In genomic region chr17:43442711-43443110, GRCh38 we compare ENCODE assay signal across 15 cellular contexts. TPM values are rescaled to one million over a fixed set of nuclear protein-coding genes. Genes with fewer than 3 reads are reported as not detected.
DNase-seq lines count a peak whose midpoint lies in the region; ATAC-seq, FAIRE-seq and TF ChIP-seq lines count a peak whose summit lies in the region.
"Had no signal": no experiment of that assay in that cellular context is flagged by ENCODE, and none has a peak within 500 bp of the region (broad histone marks: within the 10 kb centered on the region; RNA-seq: fewer than 3 reads in every experiment).

No MANE protein-coding gene starts in this region.

- peaks cover 7% of the 10 kb centered on the region for H3F3A ChIP-seq in smooth muscle cell (ENCODE audit: low read depth)

- peaks cover 14% of the 10 kb centered on the region for H3K4me1 ChIP-seq in astrocyte (ENCODE audit: insufficient read depth, low read length)
- H3K4me1 ChIP-seq in smooth muscle cell (ENCODE audit: low read depth), result peaks cover 11% of the 10 kb centered on the region

- H3K79me2 ChIP-seq in astrocyte (ENCODE audit: insufficient read depth, low read length) (no peaks in the 10 kb centered on the region), smooth muscle cell (ENCODE audit: low read depth) (no peaks in the 10 kb centered on the region)

- CTCF ChIA-PET in WTC11 (lab: Charles Lee), result no interaction called here

- H4K20me1 ChIP-seq in astrocyte (ENCODE audit: insufficient read depth, low read length) (no peaks in the 10 kb centered on the region), smooth muscle cell (ENCODE audit: low read depth) (no peaks in the 10 kb centered on the region)

- peak; percentile 75 for FAIRE-seq in astrocyte (lab: Jason Lieb, UNC)

- H3K27me3 ChIP-seq in astrocyte (ENCODE audit: insufficient read depth, low read length) (no peaks in the 10 kb centered on the region), smooth muscle cell (ENCODE audit: low read depth) (no peaks in the 10 kb centered on the region)

- WGBS in smooth muscle cell (ENCODE audit: low lambda C conversion rate), result 25% methylated on average over 2 of the region's 2 CpGs

- POLR2A ChIA-PET in WTC11 (lab: Charles Lee), result no interaction called here

- H3K9ac ChIP-seq in astrocyte (ENCODE audit: low read length) (no peak overlapping the region), smooth muscle cell (ENCODE audit: low read depth) (no peak overlapping the region)
- H3K9ac ChIP-seq: KMS-11 had no signal

- TF ChIP-seq CTCF in HFFc6 (IDR thresholded peaks at IDR 0.05), result no peak
- TF ChIP-seq CTCF in astrocyte (IDR thresholded peaks at IDR 0.05; ENCODE audit: insufficient read depth, low read depth, low read length), result no peak
- no peak for TF ChIP-seq CTCF in smooth muscle cell (IDR thresholded peaks at IDR 0.05; ENCODE audit: borderline replicate concordance, insufficient read depth, poor library complexity, severe bottlenecking)
- no peak for TF ChIP-seq CTCF in WTC11 (IDR thresholded peaks at IDR 0.05)

- no peak overlapping the region for H3K27ac ChIP-seq in astrocyte (ENCODE audit: low read depth, low read length)
- H3K27ac ChIP-seq in smooth muscle cell (ENCODE audit: low read depth), result peak overlapping the region; percentile 88
- H3K27ac ChIP-seq: KMS-11 had no signal

- H3K36me3 Mint-ChIP-seq in HFFc6 (ENCODE audit: low read depth) (no peaks in the 10 kb centered on the region), astrocyte (ENCODE audit: low read depth, unreplicated experiment) (no peaks in the 10 kb centered on the region), WTC11 (no peaks in the 10 kb centered on the region)
- H3K36me3 Mint-ChIP-seq: activated CD8-positive, alpha-beta memory T cell treated with anti-CD3 and anti-CD28 coated beads, Interleukin-2, amount 10 ng/mL, durations not matched to agents 7 days and 5 days had no signal

- H3K4me3 Mint-ChIP-seq in HFFc6 (no peak overlapping the region), astrocyte (ENCODE audit: unreplicated experiment) (no peak overlapping the region), WTC11 (no peak overlapping the region)
- H3K4me3 Mint-ChIP-seq: activated CD8-positive, alpha-beta memory T cell treated with anti-CD3 and anti-CD28 coated beads, Interleukin-2, amount 10 ng/mL, durations not matched to agents 7 days and 5 days; activated naive CD4-positive, alpha-beta T cell treated with anti-CD3 and anti-CD28 coated beads for 36 hours; CD4-positive, alpha-beta T cell had no signal

- no peaks in the 10 kb centered on the region for H3K9me3 Mint-ChIP-seq in HFFc6
- H3K9me3 Mint-ChIP-seq in astrocyte (ENCODE audit: unreplicated experiment), result no peaks in the 10 kb centered on the region
- H3K9me3 Mint-ChIP-seq in WTC11, result peaks cover 4% of the 10 kb centered on the region; the same call in 1 of the 2 replicates
- H3K9me3 Mint-ChIP-seq: activated naive CD4-positive, alpha-beta T cell treated with anti-CD3 and anti-CD28 coated beads for 36 hours; CD4-positive, alpha-beta T cell had no signal

- H3K4me3 ChIP-seq in astrocyte (ENCODE audit: insufficient read depth, low read depth, low read length), result no peak overlapping the region
- no peak overlapping the region for H3K4me3 ChIP-seq in smooth muscle cell

- no peaks in the 10 kb centered on the region for H3K9me3 ChIP-seq in astrocyte (ENCODE audit: insufficient read depth, low read depth, low read length)
- no peaks in the 10 kb centered on the region for H3K9me3 ChIP-seq in smooth muscle cell (replicated peaks; ENCODE audit: low read depth)

- peak overlapping the region; percentile 3 for H3K27ac Mint-ChIP-seq in HFFc6
- H3K27ac Mint-ChIP-seq in astrocyte (ENCODE audit: unreplicated experiment), result peak overlapping the region; percentile 66
- no peak overlapping the region for H3K27ac Mint-ChIP-seq in WTC11
- H3K27ac Mint-ChIP-seq: activated CD8-positive, alpha-beta memory T cell treated with anti-CD3 and anti-CD28 coated beads, Interleukin-2, amount 10 ng/mL, durations not matched to agents 7 days and 5 days; activated naive CD4-positive, alpha-beta T cell treated with anti-CD3 and anti-CD28 coated beads for 36 hours; CD4-positive, alpha-beta T cell; progenitor cell of endocrine pancreas had no signal

- H3K36me3 ChIP-seq in astrocyte (ENCODE audit: insufficient read depth, low read length), result no peaks in the 10 kb centered on the region
- no peaks in the 10 kb centered on the region for H3K36me3 ChIP-seq in smooth muscle cell (ENCODE audit: low read depth)

- peak; percentile 46 for DNase-seq in HFFc6
- peak; percentile 76 for DNase-seq in astrocyte (ENCODE audit: low read depth)
- peak; percentile 56 for DNase-seq in glomerular visceral epithelial cell (ENCODE audit: extremely low spot score)
- DNase-seq in smooth muscle cell (lab: John Stamatoyannopoulos, UW; ENCODE audit: unreplicated experiment), result no peak
- no peak for DNase-seq in WTC11 (ENCODE audit: low spot score)
- DNase-seq in GM19238 (ENCODE audit: insufficient read length, low spot score), result no peak
- DNase-seq: activated CD8-positive, alpha-beta memory T cell treated with anti-CD3 and anti-CD28 coated beads, Interleukin-2, amount 10 ng/mL, durations not matched to agents 7 days and 5 days; activated naive CD4-positive, alpha-beta T cell treated with anti-CD3 and anti-CD28 coated beads for 36 hours; caudate nucleus; CD4-positive, alpha-beta T cell; head of caudate nucleus; NCI-H1436 had no signal

- H3K4me2 ChIP-seq in astrocyte (ENCODE audit: low read length) (no peak overlapping the region), smooth muscle cell (no peak overlapping the region)
- H3K4me2 ChIP-seq: KMS-11 had no signal

- H3K27me3 Mint-ChIP-seq in HFFc6 (ENCODE audit: insufficient read depth) (no peaks in the 10 kb centered on the region; the same call in 1 of the 2 replicates), astrocyte (ENCODE audit: low read depth, unreplicated experiment) (no peaks in the 10 kb centered on the region), WTC11 (ENCODE audit: low read depth) (no peaks in the 10 kb centered on the region; the same call in 1 of the 2 replicates)
- H3K27me3 Mint-ChIP-seq: progenitor cell of endocrine pancreas had no signal

- H3K4me1 Mint-ChIP-seq in HFFc6 (ENCODE audit: low read depth) (peaks cover 23% of the 10 kb centered on the region), astrocyte (ENCODE audit: low read depth, unreplicated experiment) (peaks cover 27% of the 10 kb centered on the region), WTC11 (peaks cover 12% of the 10 kb centered on the region)
- H3K4me1 Mint-ChIP-seq: activated CD8-positive, alpha-beta memory T cell treated with anti-CD3 and anti-CD28 coated beads, Interleukin-2, amount 10 ng/mL, durations not matched to agents 7 days and 5 days had no signal

- no peak overlapping the region for H2AFZ ChIP-seq in astrocyte (ENCODE audit: low read depth, low read length)
- H2AFZ ChIP-seq in smooth muscle cell (ENCODE audit: low read depth), result no peak overlapping the region

- ATAC-seq in WTC11 (no peak), GM18909 (IDR thresholded peaks at IDR 0.05; ENCODE audit: poor library complexity, unreplicated experiment) (no peak)
- ATAC-seq: activated CD8-positive, alpha-beta memory T cell treated with anti-CD3 and anti-CD28 coated beads, Interleukin-2, amount 10 ng/mL, durations not matched to agents 7 days and 5 days had no signal

TF ChIP-seq in WTC11, 78 proteins besides CTCF, POLR2A, EP300 and RAD21 (continues in another document):
- no peak for TF ChIP-seq HMGA2 (CRISPR knock-in tag; IDR thresholded peaks at IDR 0.05)
- no peak for TF ChIP-seq GTF2I (CRISPR knock-in tag; conservative IDR thresholded peaks at IDR 0.05)
- TF ChIP-seq TEAD1 (CRISPR knock-in tag; IDR thresholded peaks at IDR 0.05), result no peak
- no peak for TF ChIP-seq ETV6 (CRISPR knock-in tag; IDR thresholded peaks at IDR 0.05)
- TF ChIP-seq ZNF219 (CRISPR knock-in tag; IDR thresholded peaks at IDR 0.05; ENCODE audit: borderline replicate concordance), result no peak
- TF ChIP-seq, protein P1, sequence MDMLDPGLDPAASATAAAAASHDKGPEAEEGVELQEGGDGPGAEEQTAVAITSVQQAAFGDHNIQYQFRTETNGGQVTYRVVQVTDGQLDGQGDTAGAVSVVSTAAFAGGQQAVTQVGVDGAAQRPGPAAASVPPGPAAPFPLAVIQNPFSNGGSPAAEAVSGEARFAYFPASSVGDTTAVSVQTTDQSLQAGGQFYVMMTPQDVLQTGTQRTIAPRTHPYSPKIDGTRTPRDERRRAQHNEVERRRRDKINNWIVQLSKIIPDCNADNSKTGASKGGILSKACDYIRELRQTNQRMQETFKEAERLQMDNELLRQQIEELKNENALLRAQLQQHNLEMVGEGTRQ (CRISPR knock-in tag; IDR thresholded peaks at IDR 0.05), result no peak
- TF ChIP-seq, protein P2, sequence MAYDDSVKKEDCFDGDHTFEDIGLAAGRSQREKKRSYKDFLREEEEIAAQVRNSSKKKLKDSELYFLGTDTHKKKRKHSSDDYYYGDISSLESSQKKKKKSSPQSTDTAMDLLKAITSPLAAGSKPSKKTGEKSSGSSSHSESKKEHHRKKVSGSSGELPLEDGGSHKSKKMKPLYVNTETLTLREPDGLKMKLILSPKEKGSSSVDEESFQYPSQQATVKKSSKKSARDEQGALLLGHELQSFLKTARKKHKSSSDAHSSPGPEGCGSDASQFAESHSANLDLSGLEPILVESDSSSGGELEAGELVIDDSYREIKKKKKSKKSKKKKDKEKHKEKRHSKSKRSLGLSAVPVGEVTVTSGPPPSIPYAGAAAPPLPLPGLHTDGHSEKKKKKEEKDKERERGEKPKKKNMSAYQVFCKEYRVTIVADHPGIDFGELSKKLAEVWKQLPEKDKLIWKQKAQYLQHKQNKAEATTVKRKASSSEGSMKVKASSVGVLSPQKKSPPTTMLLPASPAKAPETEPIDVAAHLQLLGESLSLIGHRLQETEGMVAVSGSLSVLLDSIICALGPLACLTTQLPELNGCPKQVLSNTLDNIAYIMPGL (CRISPR knock-in tag; IDR thresholded peaks at IDR 0.05), result no peak

RNA-seq across cellular contexts. Expression of gene DHX8, which starts 41.1 kb away (rescaled TPM):
- total RNA-seq in HFFc6 (2021; fragmentation: NEBNext Ultra II Directional; extraction: Animal tissue kit (Norgen Biotek cat#: 25700)), result 10 to 100 TPM; 57.2 to 65.6 (median 61.7) TPM
- 48.5 and 61.1 TPM in 2 replicates for total RNA-seq in astrocyte
- 24.4 and 36.9 TPM in 2 replicates for total RNA-seq in smooth muscle cell
- polyA plus RNA-seq in smooth muscle cell, result 24.4 and 27.5 TPM in 2 replicates
- total RNA-seq in WTC11 (2021), result 47.9 to 58.5 TPM (median 58.3 TPM) in 3 replicates

RNA-seq across cellular contexts. Expression of gene ARL4D, which starts 43.9 kb away (rescaled TPM):
- total RNA-seq in HFFc6 (2021; fragmentation: NEBNext Ultra II Directional; extraction: Animal tissue kit (Norgen Biotek cat#: 25700)), result 10 to 100 TPM; 24.9 to 27.5 (median 26.3) TPM
- 19.7 and 26.3 TPM in 2 replicates for total RNA-seq in astrocyte
- 9.9 and 10.3 TPM in 2 replicates for total RNA-seq in smooth muscle cell
- 25.9 and 27.6 TPM in 2 replicates for polyA plus RNA-seq in smooth muscle cell
- 11.9 to 13.4 TPM (median 13.0 TPM) in 3 replicates for total RNA-seq in WTC11 (2021)

Comparison
In these comparisons a context has a peak if more than half of its experiments do, and no peak if none do; other contexts are left out.
1. DNase-seq: peak in HFFc6 (single experiment), astrocyte (single experiment) and glomerular visceral epithelial cell (single experiment); none in smooth muscle cell (single experiment), WTC11 (single experiment) and GM19238 (single experiment).